In the genomic region with DNA sequence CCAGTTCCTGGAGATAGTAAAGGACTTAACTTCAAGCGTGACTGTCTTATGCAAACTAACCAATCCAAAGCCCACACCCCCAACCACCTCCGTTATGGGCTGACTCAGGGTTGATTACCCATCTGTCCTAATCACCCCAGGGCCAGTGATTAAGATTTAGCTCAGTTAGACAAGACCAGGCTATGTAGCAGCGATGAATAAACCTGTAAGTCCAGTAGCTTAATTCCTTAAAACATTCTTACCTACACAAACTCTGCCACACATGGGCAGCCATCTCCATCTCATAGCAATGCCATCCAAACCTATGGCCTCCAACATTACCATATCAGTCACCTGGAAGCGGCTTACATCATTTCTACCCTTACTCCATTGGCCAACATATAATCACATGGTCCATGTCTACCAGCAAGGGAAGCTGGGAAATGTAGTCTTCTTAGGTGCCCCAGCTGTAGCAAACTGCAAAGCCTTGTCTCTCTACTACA, we compare ENCODE assay signal across 1 cellular context.
TF ChIP-seq lines count a peak whose summit lies in the region.

No MANE protein-coding gene starts in this region.

TF ChIP-seq in HEK293T, 16 proteins besides CTCF, POLR2A, EP300 and RAD21 (continued from another document):
- no peak for TF ChIP-seq CTBP1 (IDR thresholded peaks at IDR 0.05; ENCODE audit: borderline replicate concordance)
